ENCODE assay signal across 8 cellular contexts in the genomic region with DNA sequence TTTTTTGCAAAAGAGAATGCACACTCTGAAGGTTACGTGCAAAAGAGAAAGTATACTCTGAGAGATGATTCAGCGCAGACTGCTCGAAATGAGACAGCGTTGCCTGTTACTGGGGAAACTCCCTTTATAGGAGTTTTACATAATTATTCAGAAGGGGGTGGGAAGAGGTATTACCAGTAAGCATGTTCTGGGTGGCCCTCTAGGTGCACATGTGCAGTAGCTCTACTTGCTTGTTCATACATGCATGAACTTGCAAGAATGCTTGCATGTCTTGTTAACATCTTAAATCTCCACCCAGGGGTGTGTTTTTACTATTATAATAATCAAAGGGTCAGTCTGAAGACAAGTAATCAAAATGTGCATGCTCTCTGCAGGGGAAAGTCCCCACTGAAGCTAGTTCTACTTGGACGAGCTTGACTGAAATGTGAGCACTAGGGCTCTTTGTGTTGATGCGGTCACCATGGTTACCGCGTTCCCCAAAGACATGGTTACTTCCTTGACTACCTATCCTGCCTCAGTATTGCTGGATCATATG.
DNase-seq lines count a peak whose midpoint lies in the region; ATAC-seq and TF ChIP-seq lines count a peak whose summit lies in the region.

No MANE protein-coding gene starts in this region.

- H4K20me1 ChIP-seq in mammary epithelial cell (ENCODE audit: insufficient read depth, low read length) = no peaks in the 10 kb centered on the region

- intact Hi-C loops in activated B cell treated with CpG ODN at 0.5 μM for 24 hours (cut with micrococcal nuclease) = loop anchor here (1.0 to 5.0 kb wide), 3 partner anchors 26 to 1545 kb away; a partner anchor contains a TSS
- intact Hi-C loops in right lobe of liver (cut with DNase I) = no loop called here
- intact Hi-C loops in mammary epithelial cell (cut with micrococcal nuclease) = no loop called here

- in situ Hi-C loops in mammary epithelial cell (cut with MboI; ENCODE audit: low sequenced_read_pairs in 2 of 2) = no loop called here

- peak overlapping the region; percentile 66 for H3K4me3 Mint-ChIP-seq in activated B cell treated with CpG ODN at 0.5 μM for 24 hours

- H3K27me3 Mint-ChIP-seq in activated B cell treated with CpG ODN at 0.5 μM for 24 hours = no peaks in the 10 kb centered on the region

- H3K9me3 Mint-ChIP-seq in activated B cell treated with CpG ODN at 0.5 μM for 24 hours = no peaks in the 10 kb centered on the region

- H3K4me2 ChIP-seq in mammary epithelial cell (ENCODE audit: insufficient read depth, low read depth, low read length) = no peak overlapping the region

- CTCF ChIA-PET in activated B cell treated with CpG ODN at 0.5 μM for 24 hours (lab: Charles Lee) = no interaction called here
- CTCF ChIA-PET in mammary epithelial cell (lab: Charles Lee; ENCODE audit: low non-redundant PET) = no interaction called here

- TF ChIP-seq CTCF in activated B cell treated with CpG ODN at 0.5 μM for 24 hours (IDR thresholded peaks at IDR 0.05) = no peak
- no peak for TF ChIP-seq CTCF in right lobe of liver (IDR thresholded peaks at IDR 0.05)
- no peak for TF ChIP-seq CTCF in mammary epithelial cell (conservative IDR thresholded peaks at IDR 0.05 in 1 of 2, IDR thresholded peaks at IDR 0.05 in 1 of 2; ENCODE audit: extremely low read depth in 1 of 2, insufficient read depth in 1 of 2, low read depth in 1 of 2, low read length in 2 of 2)

- ATAC-seq in GM19324 (IDR thresholded peaks at IDR 0.05; ENCODE audit: low FRiP score, unreplicated experiment) = peak; percentile 98
- ATAC-seq in HG03159 (IDR thresholded peaks at IDR 0.05; ENCODE audit: unreplicated experiment) = peak; percentile 97
- ATAC-seq in activated B cell treated with CpG ODN at 0.5 μM for 24 hours (ENCODE audit: low read depth) = peak; percentile 85
- no peak for ATAC-seq in right lobe of liver

- no TSS peak for BruUV-seq in mammary epithelial cell (replicated peaks; lab: Mats Ljungman, UMichigan)

- peaks cover 18% of the 10 kb centered on the region for H3K4me1 Mint-ChIP-seq in activated B cell treated with CpG ODN at 0.5 μM for 24 hours

- H3K79me2 ChIP-seq in mammary epithelial cell (ENCODE audit: insufficient read depth, low read length) = no peaks in the 10 kb centered on the region

- dilution Hi-C loops in mammary epithelial cell (cut with HindIII; ENCODE audit: low sequenced_read_pairs) = no loop called here

- H3K4me1 ChIP-seq in right lobe of liver = no peaks in the 10 kb centered on the region
- no peaks in the 10 kb centered on the region for H3K4me1 ChIP-seq in mammary epithelial cell (ENCODE audit: insufficient read depth, low read length)

- peak overlapping the region; percentile 88 for H3K27ac Mint-ChIP-seq in activated B cell treated with CpG ODN at 0.5 μM for 24 hours

- TF ChIP-seq POLR2A in right lobe of liver (IDR thresholded peaks at IDR 0.05) = no peak

- H3K9me3 ChIP-seq in right lobe of liver (no peaks in the 10 kb centered on the region), mammary epithelial cell (replicated peaks; ENCODE audit: insufficient read depth, low read length) (peaks cover 7% of the 10 kb centered on the region)

- 78% methylated on average over 7 of the region's 8 CpGs for WGBS in right lobe of liver (ENCODE audit: insufficient coverage, low coverage, low lambda C conversion rate, missing lambda C conversion rate)
- WGBS in mammary epithelial cell (ENCODE audit: low coverage, missing lambda C conversion rate) = 50% methylated on average over 8 of the region's 8 CpGs

- no peaks in the 10 kb centered on the region for H3K36me3 ChIP-seq in right lobe of liver
- H3K36me3 ChIP-seq in mammary epithelial cell (ENCODE audit: insufficient read depth, low read length) = no peaks in the 10 kb centered on the region

- H3K4me3 ChIP-seq in right lobe of liver (no peak overlapping the region), mammary epithelial cell (replicated peaks in 1 of 3; ENCODE audit: insufficient read depth in 1 of 3, low read depth in 2 of 3, low read length in 3 of 3) (no peak overlapping the region)

- DNase-seq in CD1c-positive myeloid dendritic cell (ENCODE audit: extremely low spot score) (peak; percentile 7), activated B cell treated with CpG ODN at 0.5 μM for 24 hours (peak; percentile 52), kidney tubule cell (ENCODE audit: low spot score) (peak; percentile 94), right lobe of liver (no peak), NCI-H345 treated with DMSO at 0.1 percent for 48 hours (lab: John Stamatoyannopoulos, UW; ENCODE audit: unreplicated experiment) (no peak), mammary epithelial cell (no peak)

- H2AFZ ChIP-seq in mammary epithelial cell (ENCODE audit: low read depth, low read length) = no peak overlapping the region

- H3K27ac ChIP-seq in right lobe of liver (no peak overlapping the region), mammary epithelial cell (ENCODE audit: insufficient read depth, low read depth, low read length) (no peak overlapping the region)

- POLR2A ChIA-PET in activated B cell treated with CpG ODN at 0.5 μM for 24 hours (lab: Charles Lee) = interaction anchor here (0.5 kb wide), 1 partner anchor 742 kb away, joined by 3 read pairs; no protein-coding TSS in a partner anchor

- no peaks in the 10 kb centered on the region for H3K36me3 Mint-ChIP-seq in activated B cell treated with CpG ODN at 0.5 μM for 24 hours (ENCODE audit: low read depth)

- H3K9ac ChIP-seq in mammary epithelial cell (ENCODE audit: insufficient read depth, low read length) = no peak overlapping the region

- H3K27me3 ChIP-seq in right lobe of liver (no peaks in the 10 kb centered on the region), mammary epithelial cell (ENCODE audit: insufficient read depth, low read length) (no peaks in the 10 kb centered on the region)

Comparison
In these comparisons a context has a peak if more than half of its experiments do, and no peak if none do; other contexts are left out.
1. DNase-seq: peak in CD1c-positive myeloid dendritic cell (single experiment), activated B cell treated with CpG ODN at 0.5 μM for 24 hours (single experiment) and kidney tubule cell (single experiment); none in right lobe of liver (0 of 3), NCI-H345 treated with DMSO at 0.1 percent for 48 hours (single experiment) and mammary epithelial cell (single experiment).
2. ATAC-seq: peak in GM19324 (single experiment), HG03159 (single experiment) and activated B cell treated with CpG ODN at 0.5 μM for 24 hours (single experiment); none in right lobe of liver (0 of 4).